Comparison of ENCODE assay signal across 19 cellular contexts in the genomic region with DNA sequence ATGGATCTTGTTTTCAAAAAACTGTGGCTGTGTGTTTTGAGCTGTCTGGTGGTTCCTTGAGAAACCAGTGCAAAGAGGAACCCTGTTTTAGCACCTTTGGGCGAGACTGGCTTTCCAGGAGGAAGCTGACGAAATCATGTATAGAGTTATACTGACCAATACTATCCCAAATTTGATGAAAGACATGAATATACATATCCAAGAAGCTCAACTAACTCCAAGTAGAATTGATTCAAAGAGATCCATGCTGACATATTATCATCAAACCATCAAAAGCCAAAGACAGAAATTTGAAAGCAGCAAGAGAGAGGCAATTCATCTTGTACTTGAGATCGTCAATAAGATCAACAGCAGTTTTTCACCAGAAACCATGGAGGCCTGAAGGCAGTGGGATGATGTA.
A peak's percentile ranks its signal among the peaks of the same experiment; 100 is the strongest.
DNase-seq lines count a peak whose midpoint lies in the region; ATAC-seq and TF ChIP-seq lines count a peak whose summit lies in the region.
"Had no signal": no experiment of that assay in that cellular context is flagged by ENCODE, and none has a peak within 500 bp of the region (broad histone marks: within the 10 kb centered on the region; RNA-seq: fewer than 3 reads in every experiment).

No MANE protein-coding gene starts in this region.

- H3K4me3 Mint-ChIP-seq in endodermal cell: no peak overlapping the region
- H3K4me3 Mint-ChIP-seq: CD14-positive monocyte; CD4-positive, alpha-beta memory T cell; CD8-positive, alpha-beta memory T cell had no signal

- CTCF ChIA-PET in HEK293 (lab: Yijun Ruan, JAX): no interaction called here

- peaks cover 19% of the 10 kb centered on the region for H3K9me3 Mint-ChIP-seq in endodermal cell

- H3K4me3 ChIP-seq in HEK293 (ENCODE audit: low read depth, low read length): no peak overlapping the region
- H3K4me3 ChIP-seq in endodermal cell (ENCODE audit: low read length): peak overlapping the region; percentile 40
- H3K4me3 ChIP-seq: BLaER1 had no signal

- DNase-seq in endodermal cell: peak; percentile 4
- peak; percentile 10 for DNase-seq in posterior vena cava (ENCODE audit: low spot score)
- DNase-seq in hepatic stellate cell (ENCODE audit: low spot score): no peak
- DNase-seq: 8988T; ACHN; BE2C; C1 segment of cervical spinal cord; CD4-positive, alpha-beta memory T cell; CD4-positive, CD25-positive, alpha-beta regulatory T cell; CD8-positive, alpha-beta memory T cell; COR-L47; DMS 273 treated with DMSO at 0.1 percent for 48 hours; DMS153; DMS79 treated with DMSO at 0.1 percent for 48 hours; GF-D8 had no signal

- H3K9ac ChIP-seq in endodermal cell (ENCODE audit: extremely low read depth, low read length, poor library complexity, severe bottlenecking): no peak overlapping the region
- H3K9ac ChIP-seq: BLaER1 had no signal

- WGBS in endodermal cell (ENCODE audit: insufficient coverage in 1 of 2, insufficient read length in 1 of 2), 2 experiments: 50 to 74% methylated on average over 2 to 3 of the region's 3 CpGs

- H3K4me1 Mint-ChIP-seq in endodermal cell: no peaks in the 10 kb centered on the region
- H3K4me1 Mint-ChIP-seq: CD14-positive monocyte; CD4-positive, alpha-beta memory T cell; CD4-positive, CD25-positive, alpha-beta regulatory T cell; CD8-positive, alpha-beta memory T cell had no signal

- no peaks in the 10 kb centered on the region for H3K36me3 Mint-ChIP-seq in endodermal cell (ENCODE audit: low read depth)
- H3K36me3 Mint-ChIP-seq: CD14-positive monocyte; CD4-positive, alpha-beta memory T cell; CD4-positive, CD25-positive, alpha-beta regulatory T cell; CD8-positive, alpha-beta memory T cell had no signal

- H3K9me3 ChIP-seq in HEK293 (ENCODE audit: control insufficient read depth, insufficient read depth, low read depth, low read length) (no peaks in the 10 kb centered on the region), endodermal cell (ENCODE audit: control insufficient read depth, low read length) (peaks cover 81% of the 10 kb centered on the region)
- H3K9me3 ChIP-seq: BE2C had no signal

- intact Hi-C loops in posterior vena cava (cut with DNase I): no loop called here

- no peak for ATAC-seq in HG03439 (IDR thresholded peaks at IDR 0.05; ENCODE audit: unreplicated experiment)

- no peak for TF ChIP-seq CTCF in HEK293 (tag by site-specific recombination; IDR thresholded peaks at IDR 0.05)
- TF ChIP-seq CTCF in endodermal cell (conservative IDR thresholded peaks at IDR 0.05): no peak

- no peaks in the 10 kb centered on the region for H3K36me3 ChIP-seq in HEK293 (ENCODE audit: control insufficient read depth in 2 of 2, insufficient read depth in 1 of 2, low read length in 2 of 2)
- H3K36me3 ChIP-seq in endodermal cell (ENCODE audit: control insufficient read depth, insufficient read depth, low read length): no peaks in the 10 kb centered on the region
- H3K36me3 ChIP-seq: BE2C, BLaER1 had no signal

- H3K27me3 ChIP-seq in endodermal cell (ENCODE audit: control insufficient read depth, insufficient read depth, low read length, poor library complexity, severe bottlenecking): no peaks in the 10 kb centered on the region
- H3K27me3 ChIP-seq: BE2C, BLaER1 had no signal

- H3K27ac ChIP-seq in HEK293 (ENCODE audit: extremely low read depth, low read depth, low read length) (no peak overlapping the region), endodermal cell (ENCODE audit: low read depth, low read length) (no peak overlapping the region)

- no peak overlapping the region for H3K27ac Mint-ChIP-seq in endodermal cell
- H3K27ac Mint-ChIP-seq: CD14-positive monocyte; CD4-positive, alpha-beta memory T cell; CD4-positive, CD25-positive, alpha-beta regulatory T cell; CD8-positive, alpha-beta memory T cell had no signal

- no peaks in the 10 kb centered on the region for H3K27me3 Mint-ChIP-seq in endodermal cell (ENCODE audit: insufficient read depth)
- H3K27me3 Mint-ChIP-seq: CD4-positive, CD25-positive, alpha-beta regulatory T cell had no signal

- POLR2A ChIA-PET in HEK293 (lab: Yijun Ruan, JAX): no interaction called here

- H3K4me1 ChIP-seq in HEK293 (ENCODE audit: control insufficient read depth, insufficient read depth, low read length): no peaks in the 10 kb centered on the region
- no peaks in the 10 kb centered on the region for H3K4me1 ChIP-seq in endodermal cell (ENCODE audit: control insufficient read depth, insufficient read depth, low read length)
- H3K4me1 ChIP-seq: BE2C had no signal

TF ChIP-seq in HEK293, 187 proteins besides CTCF, POLR2A, EP300 and RAD21:
- TF ChIP-seq GLIS1 (tag by site-specific recombination; IDR thresholded peaks at IDR 0.05) (no peak), GLIS2 (tag by site-specific recombination; IDR thresholded peaks at IDR 0.05) (no peak), ZNF280D (tag by site-specific recombination; IDR thresholded peaks at IDR 0.05) (no peak), SETDB1 (IDR thresholded peaks at IDR 0.05; ENCODE audit: insufficient read length, low read length) (peak; percentile 72), ZNF785 (tag by site-specific recombination; IDR thresholded peaks at IDR 0.05) (no peak), ZNF23 (tag by site-specific recombination; IDR thresholded peaks at IDR 0.05; ENCODE audit: borderline replicate concordance) (no peak), ZNF777 (tag by site-specific recombination; IDR thresholded peaks at IDR 0.05; ENCODE audit: borderline replicate concordance) (no peak), ZNF558 (tag by site-specific recombination; IDR thresholded peaks at IDR 0.05) (peak; percentile 97), ZNF362 (tag by site-specific recombination; IDR thresholded peaks at IDR 0.05) (no peak), ZNF670 (tag by site-specific recombination; IDR thresholded peaks at IDR 0.05; ENCODE audit: low read depth) (no peak), ZNF394 (tag by site-specific recombination; IDR thresholded peaks at IDR 0.05; ENCODE audit: borderline replicate concordance) (no peak)
- TF ChIP-seq, protein P1, sequence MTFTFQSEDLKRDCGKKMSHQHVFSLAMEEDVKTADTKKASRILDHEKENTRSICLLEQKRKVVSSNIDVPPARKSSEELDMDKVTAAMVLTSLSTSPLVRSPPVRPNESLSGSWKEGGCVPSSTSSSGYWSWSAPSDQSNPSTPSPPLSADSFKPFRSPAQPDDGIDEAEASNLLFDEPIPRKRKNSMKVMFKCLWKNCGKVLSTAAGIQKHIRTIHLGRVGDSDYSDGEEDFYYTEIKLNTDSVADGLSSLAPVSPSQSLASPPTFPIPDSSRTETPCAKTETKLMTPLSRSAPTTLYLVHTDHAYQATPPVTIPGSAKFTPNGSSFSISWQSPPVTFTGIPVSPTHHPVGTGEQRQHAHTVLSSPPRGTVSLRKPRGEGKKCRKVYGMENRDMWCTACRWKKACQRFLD (tag by site-specific recombination; IDR thresholded peaks at IDR 0.05): no peak
